ENCODE assay signal across 11 cellular contexts in the genomic region with DNA sequence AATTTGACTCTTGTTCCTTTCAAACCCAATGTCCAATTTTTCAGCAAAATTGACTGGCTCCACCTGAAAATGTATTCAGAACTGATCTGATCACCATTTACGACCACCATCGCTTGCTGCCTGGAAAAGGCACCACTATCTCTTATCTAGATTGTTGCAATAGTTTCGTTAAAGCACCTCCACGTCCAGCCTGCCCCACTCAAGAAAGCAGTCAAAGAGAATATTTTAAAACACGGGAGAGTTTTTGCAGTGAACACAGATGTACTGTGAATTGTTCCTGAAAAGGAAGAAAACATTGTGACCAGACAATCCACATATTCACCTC. TPM values are rescaled to one million over a fixed set of nuclear protein-coding genes. Genes with fewer than 3 reads are reported as not detected.
"Had no signal": no experiment of that assay in that cellular context is flagged by ENCODE, and none has a peak within 500 bp of the region (broad histone marks: within the 10 kb centered on the region; RNA-seq: fewer than 3 reads in every experiment).

No MANE protein-coding gene starts in this region.

- H3K4me3 ChIP-seq: HAP-1 had no signal

- H3K9me3 ChIP-seq: HAP-1 had no signal

- H3K27ac Mint-ChIP-seq: HFFc6, IgD-negative memory B cell had no signal

- FAIRE-seq: HepG2 had no signal

- ATAC-seq: HCT116, HepG2 had no signal

- H3K4me1 ChIP-seq: HAP-1 had no signal

- DNase-seq: GOT3, H7, HFFc6, KG1 had no signal

- H3K27ac ChIP-seq: HL-60 had no signal

- H3K36me3 ChIP-seq: HAP-1 had no signal

- H3K4me3 Mint-ChIP-seq: HFFc6, IgD-negative memory B cell had no signal

- H3K4me1 Mint-ChIP-seq: IgD-negative memory B cell had no signal

- H3K9me3 Mint-ChIP-seq: IgD-negative memory B cell had no signal

- H3K36me3 Mint-ChIP-seq: IgD-negative memory B cell had no signal

RNA-seq across cellular contexts. Expression of a gene that starts 4.0 kb away (rescaled TPM):
- total RNA-seq: H4, H7, HepG2, HFFc6, HT1080 had no signal
- polyA plus RNA-seq: HepG2, IgD-negative memory B cell had no signal

RNA-seq across cellular contexts. Expression of a gene that starts 11.3 kb away (rescaled TPM):
- total RNA-seq: H4, HepG2, HFFc6 had no signal
- polyA plus RNA-seq: HepG2 had no signal

RNA-seq across cellular contexts. Expression of a gene that starts 21.7 kb away (rescaled TPM):
- total RNA-seq: H4, H7, HepG2, HFFc6, HT1080 had no signal
- polyA plus RNA-seq: HepG2, IgD-negative memory B cell had no signal

RNA-seq across cellular contexts. Expression of a gene that starts 49.7 kb away (rescaled TPM):
- total RNA-seq: H4, H7, HepG2, HFFc6 had no signal
- polyA plus RNA-seq: HepG2 had no signal
